In genomic region chr5:88470746-88471145, GRCh38 we compare ENCODE assay signal across 1 cellular context.
TF ChIP-seq lines count a peak whose summit lies in the region.

No MANE protein-coding gene starts in this region.

TF ChIP-seq in liver, 16 proteins besides CTCF, POLR2A, EP300 and RAD21 (continued from another document):
- TF ChIP-seq REST (IDR thresholded peaks at IDR 0.05) (no peak), RXRA (IDR thresholded peaks at IDR 0.05) (peak in 1 of 2 donors; percentile 20), NR2F2 (IDR thresholded peaks at IDR 0.05) (no peak), HNF4G (IDR thresholded peaks at IDR 0.05) (peak; percentile 77), JUND (IDR thresholded peaks at IDR 0.05) (peak in 1 of 2 donors; percentile 52), TAF1 (conservative IDR thresholded peaks at IDR 0.05) (no peak), YY1 (IDR thresholded peaks at IDR 0.05) (no peak), SP1 (IDR thresholded peaks at IDR 0.05) (peak; percentile 54), FOXA2 (IDR thresholded peaks at IDR 0.05) (no peak), ZBTB33 (IDR thresholded peaks at IDR 0.05) (no peak), HNF4A (conservative IDR thresholded peaks at IDR 0.05) (peak; percentile 94 to 95)
- TF ChIP-seq, protein P1, sequence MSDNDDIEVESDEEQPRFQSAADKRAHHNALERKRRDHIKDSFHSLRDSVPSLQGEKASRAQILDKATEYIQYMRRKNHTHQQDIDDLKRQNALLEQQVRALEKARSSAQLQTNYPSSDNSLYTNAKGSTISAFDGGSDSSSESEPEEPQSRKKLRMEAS (IDR thresholded peaks at IDR 0.05), result no peak
